Comparison of ENCODE assay signal across 8 cellular contexts in genomic region chr3:86969500-86970189, GRCh38. TPM values are rescaled to one million over a fixed set of nuclear protein-coding genes. Genes with fewer than 3 reads are reported as not detected.
DNase-seq lines count a peak whose midpoint lies in the region; ATAC-seq and TF ChIP-seq lines count a peak whose summit lies in the region.

No MANE protein-coding gene starts in this region.

- ATAC-seq in heart right ventricle (no peak), GM21381 (IDR thresholded peaks at IDR 0.05; ENCODE audit: unreplicated experiment) (no peak)

- 58 to 62% methylated on average over 6 of the region's 6 CpGs for WGBS in heart right ventricle, 2 donors
- WGBS in esophagus squamous epithelium, 2 donors = 59 to 61% methylated on average over 6 of the region's 6 CpGs
- 59% methylated on average over 6 of the region's 6 CpGs for WGBS in smooth muscle cell (ENCODE audit: low lambda C conversion rate)

- no peaks in the 10 kb centered on the region for H3K9me3 Mint-ChIP-seq in HFFc6

- H3K79me2 ChIP-seq in OCI-LY7 (ENCODE audit: insufficient read depth, low read depth, low read length) (no peaks in the 10 kb centered on the region), smooth muscle cell (ENCODE audit: low read depth) (peaks cover 5% of the 10 kb centered on the region)

- peaks cover 54% of the 10 kb centered on the region for H3K36me3 Mint-ChIP-seq in HFFc6 (ENCODE audit: low read depth)

- H3K4me2 ChIP-seq in OCI-LY7 (ENCODE audit: low read length) (no peak overlapping the region), smooth muscle cell (no peak overlapping the region)

- H3K4me1 Mint-ChIP-seq in HFFc6 (ENCODE audit: low read depth) = peaks cover 74% of the 10 kb centered on the region

- no TSS peak for BruUV-seq in OCI-LY7 (replicated peaks; lab: Mats Ljungman, UMichigan)

- no peak overlapping the region for H3K4me3 ChIP-seq in heart right ventricle
- H3K4me3 ChIP-seq in OCI-LY7 (ENCODE audit: low read depth, low read length, poor library complexity, severe bottlenecking) = no peak overlapping the region
- no peak overlapping the region for H3K4me3 ChIP-seq in esophagus squamous epithelium
- H3K4me3 ChIP-seq in smooth muscle cell = no peak overlapping the region
- H3K4me3 ChIP-seq in MG63 = no peak overlapping the region

- CTCF ChIA-PET in OCI-LY7 (lab: Charles Lee; ENCODE audit: unreplicated experiment) = no interaction called here

- H3K9me3 ChIP-seq in heart right ventricle = no peaks in the 10 kb centered on the region
- H3K9me3 ChIP-seq in OCI-LY7 (ENCODE audit: low read length) = no peaks in the 10 kb centered on the region
- H3K9me3 ChIP-seq in esophagus squamous epithelium = no peaks in the 10 kb centered on the region
- H3K9me3 ChIP-seq in smooth muscle cell (replicated peaks; ENCODE audit: low read depth) = no peaks in the 10 kb centered on the region
- no peaks in the 10 kb centered on the region for H3K9me3 ChIP-seq in MG63

- intact Hi-C loops in heart right ventricle (cut with DNase I) (loop anchor here in 2 of 10 donors (10.0 kb wide), 1 partner anchor 115 kb away; no protein-coding TSS in a partner anchor), cardiac septum (cut with DNase I) (no loop called here), OCI-LY7 (cut with micrococcal nuclease; ENCODE audit: unreplicated experiment) (loop anchor here (5.0 kb wide), 1 partner anchor 198 kb away; no protein-coding TSS in a partner anchor), esophagus squamous epithelium (cut with DNase I) (no loop called here)

- H2AFZ ChIP-seq in OCI-LY7 (ENCODE audit: low read length) = no peak overlapping the region
- H2AFZ ChIP-seq in smooth muscle cell (ENCODE audit: low read depth) = no peak overlapping the region

- H3K36me3 ChIP-seq in heart right ventricle (peaks cover 0 to 13% (median 0%) of the 10 kb centered on the region in 9 donors), OCI-LY7 (ENCODE audit: insufficient read depth, low read length) (no peaks in the 10 kb centered on the region), esophagus squamous epithelium (no peaks in the 10 kb centered on the region), smooth muscle cell (ENCODE audit: low read depth) (peaks cover 9% of the 10 kb centered on the region), MG63 (peaks cover 60% of the 10 kb centered on the region)

- TF ChIP-seq CTCF in heart right ventricle (IDR thresholded peaks at IDR 0.05) (peak; percentile 16 to 63 (median 46)), HFFc6 (IDR thresholded peaks at IDR 0.05) (peak; percentile 94), OCI-LY7 (conservative IDR thresholded peaks at IDR 0.05; ENCODE audit: low read length) (peak; percentile 92), esophagus squamous epithelium (IDR thresholded peaks at IDR 0.05) (peak in 5 of 6 experiments; percentile 15 to 62 (median 51)), smooth muscle cell (IDR thresholded peaks at IDR 0.05; ENCODE audit: borderline replicate concordance, insufficient read depth, poor library complexity, severe bottlenecking) (peak; percentile 82)

- H3K9me2 ChIP-seq in OCI-LY7 (ENCODE audit: insufficient read depth, low read length) = no peaks in the 10 kb centered on the region

- no peak for DNase-seq in heart right ventricle
- DNase-seq in cardiac septum (ENCODE audit: low spot score) = no peak
- DNase-seq in HFFc6 = peak; percentile 57
- DNase-seq in OCI-LY7 (ENCODE audit: low spot score) = peak; percentile 54
- no peak for DNase-seq in esophagus squamous epithelium (lab: John Stamatoyannopoulos, UW)
- DNase-seq in smooth muscle cell (lab: John Stamatoyannopoulos, UW; ENCODE audit: unreplicated experiment) = no peak
- no peak for DNase-seq in MG63

- H3K27me3 Mint-ChIP-seq in HFFc6 (ENCODE audit: insufficient read depth) = no peaks in the 10 kb centered on the region; the same call in 1 of the 2 replicates

- H3K4me1 ChIP-seq in heart right ventricle (peaks cover 0 to 3% (median 0%) of the 10 kb centered on the region in 9 donors), OCI-LY7 (ENCODE audit: insufficient read depth, low read length, poor library complexity, severe bottlenecking) (no peaks in the 10 kb centered on the region), esophagus squamous epithelium (no peaks in the 10 kb centered on the region), smooth muscle cell (ENCODE audit: low read depth) (peaks cover 10% of the 10 kb centered on the region)

- POLR2A ChIA-PET in OCI-LY7 (lab: Charles Lee) = no interaction called here

- no peaks in the 10 kb centered on the region for H3F3A ChIP-seq in smooth muscle cell (ENCODE audit: low read depth)

- no peaks in the 10 kb centered on the region for H4K20me1 ChIP-seq in OCI-LY7 (ENCODE audit: insufficient read depth, low read length)
- H4K20me1 ChIP-seq in smooth muscle cell (ENCODE audit: low read depth) = peaks cover 40% of the 10 kb centered on the region

- peak overlapping the region; percentile 17; the same call in 1 of the 2 replicates for H3K27ac Mint-ChIP-seq in HFFc6

- no peak for TF ChIP-seq POLR2A in esophagus squamous epithelium (IDR thresholded peaks at IDR 0.05)

- H3K4me3 Mint-ChIP-seq in HFFc6 = no peak overlapping the region

- H3K9ac ChIP-seq in smooth muscle cell (ENCODE audit: low read depth) = no peak overlapping the region

- no peak overlapping the region for H3K27ac ChIP-seq in heart right ventricle
- H3K27ac ChIP-seq in OCI-LY7 (ENCODE audit: low read depth, low read length, poor library complexity, severe bottlenecking) = no peak overlapping the region
- H3K27ac ChIP-seq in esophagus squamous epithelium = no peak overlapping the region
- no peak overlapping the region for H3K27ac ChIP-seq in smooth muscle cell (ENCODE audit: low read depth)

- H3K27me3 ChIP-seq in heart right ventricle (no peaks in the 10 kb centered on the region), esophagus squamous epithelium (no peaks in the 10 kb centered on the region), smooth muscle cell (ENCODE audit: low read depth) (no peaks in the 10 kb centered on the region), MG63 (no peaks in the 10 kb centered on the region)

RNA-seq across cellular contexts. Expression of gene VGLL3, which starts 21.3 kb away (rescaled TPM):
- total RNA-seq in heart right ventricle (10 to 100 TPM in 1 of 10 donors, 1 to 10 TPM in 9; 1.3 to 15.3 (median 4.2) TPM), cardiac septum (5.2 TPM), OCI-LY7 (2022) (not detected in 2 replicates), esophagus squamous epithelium (10 to 100 TPM in 1 of 4 donors, 1 to 10 TPM in 2, under 1 TPM in 1; 0.30 to 19.8 (median 4.1) TPM), smooth muscle cell (49.1 and 54.1 TPM in 2 replicates)
- polyA plus RNA-seq in heart right ventricle (1 to 10 TPM; 1.0 to 1.3 TPM), smooth muscle cell (11.4 and 14.3 TPM in 2 replicates)
- total RNA-seq in HFFc6 (2021; fragmentation: NEBNext Ultra II Directional; extraction: Animal tissue kit (Norgen Biotek cat#: 25700)) = 100 to 1,000 TPM; 117 to 193 (median 151) TPM
- not detected in 2 replicates for total RNA-seq in OCI-LY7 (2014; rRNA removed; shearing (Covaris generic))
- 11.7 and 13.4 TPM in 2 replicates for total RNA-seq in MG63 (2014; rRNA removed; shearing (Covaris generic); ENCODE audit: low replicate concordance)

Comparison
In these comparisons a context has a peak if more than half of its experiments do, and no peak if none do; other contexts are left out.
1. DNase-seq: peak in HFFc6 (single experiment) and OCI-LY7 (single experiment); none in heart right ventricle (0 of 2), cardiac septum (single experiment), esophagus squamous epithelium (single experiment), smooth muscle cell (single experiment) and MG63 (single experiment).
2. Peak in every context shown above with its lines, with median percentiles within 50 percentile points of each other: CTCF ChIP-seq.